In genomic region chr17:18854956-18855355, GRCh38 we compare ENCODE assay signal across 1 cellular context.
TF ChIP-seq lines count a peak whose summit lies in the region.

No MANE protein-coding gene starts in this region.

TF ChIP-seq in WTC11, 78 proteins besides CTCF, POLR2A, EP300 and RAD21 (continued from another document):
- no peak for TF ChIP-seq CDX4 (CRISPR knock-in tag; IDR thresholded peaks at IDR 0.05; ENCODE audit: borderline replicate concordance)
